In genomic region chr3:150411106-150411460, GRCh38 we compare ENCODE assay signal across 8 cellular contexts. TPM values are rescaled to one million over a fixed set of nuclear protein-coding genes. Genes with fewer than 3 reads are reported as not detected.
DNase-seq lines count a peak whose midpoint lies in the region; ATAC-seq and TF ChIP-seq lines count a peak whose summit lies in the region.

No MANE protein-coding gene starts in this region.

- H3K27me3 Mint-ChIP-seq in chondrocyte (ENCODE audit: low read depth): no peaks in the 10 kb centered on the region
- peaks cover 0 to 3% (median 0%) of the 10 kb centered on the region in 5 donors for H3K27me3 Mint-ChIP-seq in naive thymus-derived CD4-positive, alpha-beta T cell

- peak overlapping the region; percentile 82 for H3K27ac Mint-ChIP-seq in chondrocyte (ENCODE audit: unreplicated experiment)
- peak overlapping the region; percentile 57 to 92 (median 80) for H3K27ac Mint-ChIP-seq in naive thymus-derived CD4-positive, alpha-beta T cell

- H3K79me2 ChIP-seq in KMS-11 (ENCODE audit: insufficient read depth, low read depth): peaks cover 73% of the 10 kb centered on the region

- POLR2A ChIA-PET in naive thymus-derived CD4-positive, alpha-beta T cell (lab: Charles Lee): interaction anchor here (0.6 to 3.2 kb wide), 5 partner anchors 9 to 145 kb away, joined by 3 to 16 read pairs (median 6); no protein-coding TSS in a partner anchor

- H4K20me1 ChIP-seq in KMS-11 (ENCODE audit: insufficient read depth): peaks cover 49% of the 10 kb centered on the region

- peak overlapping the region; percentile 93 for H3K4me2 ChIP-seq in KMS-11

- no peaks in the 10 kb centered on the region for H3K9me3 Mint-ChIP-seq in chondrocyte (ENCODE audit: low read depth)
- peaks cover 0 to 1% (median 0%) of the 10 kb centered on the region in 11 donors for H3K9me3 Mint-ChIP-seq in naive thymus-derived CD4-positive, alpha-beta T cell

- H3K4me3 ChIP-seq in BE2C (ENCODE audit: low read depth, low read length) (peak overlapping the region; percentile 96), KMS-11 (IDR thresholded peaks at IDR 0.05; ENCODE audit: insufficient read depth, low read depth, low read length) (no peak overlapping the region)
- H3K4me3 ChIP-seq in naive thymus-derived CD4-positive, alpha-beta T cell (ENCODE audit: low read length): peak overlapping the region; percentile 96

- H3K4me3 Mint-ChIP-seq in chondrocyte (ENCODE audit: unreplicated experiment): peak overlapping the region; percentile 77
- H3K4me3 Mint-ChIP-seq in naive thymus-derived CD4-positive, alpha-beta T cell: peak overlapping the region; percentile 84 to 98 (median 90)

- intact Hi-C loops in naive thymus-derived CD4-positive, alpha-beta T cell (cut with micrococcal nuclease): loop anchor here in 1 of 2 donors (2.0 kb wide), 1 partner anchor 44 kb away; no protein-coding TSS in a partner anchor

- no peak overlapping the region for H2AFZ ChIP-seq in KMS-11 (ENCODE audit: low read depth)

- no peak for DNase-seq in BE2C
- no peak for DNase-seq in chondrocyte (ENCODE audit: low spot score)
- no peak for DNase-seq in naive thymus-derived CD4-positive, alpha-beta T cell
- no peak for DNase-seq in UCSD-AML1 (lab: John Stamatoyannopoulos, UW; ENCODE audit: unreplicated experiment)
- DNase-seq in globus pallidus (ENCODE audit: low spot score): no peak

- H3K36me3 ChIP-seq in BE2C: peaks cover 5% of the 10 kb centered on the region
- H3K36me3 ChIP-seq in KMS-11 (ENCODE audit: insufficient read depth): no peaks in the 10 kb centered on the region
- peaks cover 0 to 20% (median 0%) of the 10 kb centered on the region in 3 experiments for H3K36me3 ChIP-seq in naive thymus-derived CD4-positive, alpha-beta T cell (ENCODE audit: control insufficient read depth in 2 of 3, insufficient read depth in 3 of 3, low read length in 3 of 3)

- H3K9ac ChIP-seq in KMS-11: peak overlapping the region; percentile 85; the same call in 1 of the 2 replicates

- CTCF ChIA-PET in naive thymus-derived CD4-positive, alpha-beta T cell (lab: Charles Lee): interaction anchor here (0.6 kb wide), 1 partner anchor 84 kb away, joined by 4 read pairs; no protein-coding TSS in a partner anchor

- H3K4me1 Mint-ChIP-seq in chondrocyte (ENCODE audit: low read depth): peaks cover 52% of the 10 kb centered on the region
- peaks cover 45 to 67% (median 65%) of the 10 kb centered on the region in 7 donors for H3K4me1 Mint-ChIP-seq in naive thymus-derived CD4-positive, alpha-beta T cell

- ATAC-seq in naive thymus-derived CD4-positive, alpha-beta T cell: no peak
- ATAC-seq in GM19035 (IDR thresholded peaks at IDR 0.05; ENCODE audit: unreplicated experiment) (no peak), HG03342 (IDR thresholded peaks at IDR 0.05; ENCODE audit: unreplicated experiment) (no peak)

- TF ChIP-seq CTCF in BE2C (IDR thresholded peaks at IDR 0.05; ENCODE audit: low read depth, low read length): no peak
- TF ChIP-seq CTCF in KMS-11 (conservative IDR thresholded peaks at IDR 0.05; ENCODE audit: low read depth, low read length): no peak
- no peak for TF ChIP-seq CTCF in chondrocyte (IDR thresholded peaks at IDR 0.05)

- peaks cover 3% of the 10 kb centered on the region; the same call in 1 of the 2 replicates for H3K4me1 ChIP-seq in BE2C
- H3K4me1 ChIP-seq in KMS-11 (ENCODE audit: low read depth, poor library complexity, severe bottlenecking): peaks cover 44% of the 10 kb centered on the region
- peaks cover 11 to 18% of the 10 kb centered on the region in 2 donors for H3K4me1 ChIP-seq in naive thymus-derived CD4-positive, alpha-beta T cell (ENCODE audit: control insufficient read depth in 2 of 2, insufficient read depth in 2 of 2, low read length in 2 of 2)

- H3K27ac ChIP-seq in KMS-11: peak overlapping the region; percentile 97; the same call in 1 of the 2 replicates
- H3K27ac ChIP-seq in naive thymus-derived CD4-positive, alpha-beta T cell (ENCODE audit: low read depth, low read length): peak overlapping the region; percentile 98

- no peaks in the 10 kb centered on the region for H3K9me3 ChIP-seq in BE2C
- H3K9me3 ChIP-seq in naive thymus-derived CD4-positive, alpha-beta T cell (ENCODE audit: control insufficient read depth in 2 of 3, low read length in 3 of 3): no peaks in the 10 kb centered on the region

- no peaks in the 10 kb centered on the region for H3K27me3 ChIP-seq in BE2C
- no peaks in the 10 kb centered on the region for H3K27me3 ChIP-seq in KMS-11 (ENCODE audit: insufficient read depth, low read depth)
- H3K27me3 ChIP-seq in naive thymus-derived CD4-positive, alpha-beta T cell (ENCODE audit: control insufficient read depth in 2 of 2, insufficient read depth in 2 of 2, low read length in 2 of 2): no peaks in the 10 kb centered on the region

- peaks cover 21% of the 10 kb centered on the region for H3K36me3 Mint-ChIP-seq in chondrocyte (ENCODE audit: low read depth)
- H3K36me3 Mint-ChIP-seq in naive thymus-derived CD4-positive, alpha-beta T cell: peaks cover 0 to 26% (median 3%) of the 10 kb centered on the region in 5 donors

RNA-seq across cellular contexts. Expression of gene TSC22D2, which starts 3.0 kb away (rescaled TPM):
- 8.9 TPM for polyA plus RNA-seq in BE2C (2012; ENCODE audit: insufficient read depth, insufficient read length, low read depth)
- total RNA-seq in chondrocyte: 39.8 to 48.2 TPM (median 42.9 TPM) in 3 replicates
- total RNA-seq in naive thymus-derived CD4-positive, alpha-beta T cell: 10 to 100 TPM; 17.9 to 42.1 (median 27.3) TPM
- polyA plus RNA-seq in naive thymus-derived CD4-positive, alpha-beta T cell: 10 to 100 TPM in 1 of 2 donors, 1 to 10 TPM in 1; 6.6 to 12.7 TPM
